Comparison of ENCODE assay signal across 1 cellular context in the genomic region with DNA sequence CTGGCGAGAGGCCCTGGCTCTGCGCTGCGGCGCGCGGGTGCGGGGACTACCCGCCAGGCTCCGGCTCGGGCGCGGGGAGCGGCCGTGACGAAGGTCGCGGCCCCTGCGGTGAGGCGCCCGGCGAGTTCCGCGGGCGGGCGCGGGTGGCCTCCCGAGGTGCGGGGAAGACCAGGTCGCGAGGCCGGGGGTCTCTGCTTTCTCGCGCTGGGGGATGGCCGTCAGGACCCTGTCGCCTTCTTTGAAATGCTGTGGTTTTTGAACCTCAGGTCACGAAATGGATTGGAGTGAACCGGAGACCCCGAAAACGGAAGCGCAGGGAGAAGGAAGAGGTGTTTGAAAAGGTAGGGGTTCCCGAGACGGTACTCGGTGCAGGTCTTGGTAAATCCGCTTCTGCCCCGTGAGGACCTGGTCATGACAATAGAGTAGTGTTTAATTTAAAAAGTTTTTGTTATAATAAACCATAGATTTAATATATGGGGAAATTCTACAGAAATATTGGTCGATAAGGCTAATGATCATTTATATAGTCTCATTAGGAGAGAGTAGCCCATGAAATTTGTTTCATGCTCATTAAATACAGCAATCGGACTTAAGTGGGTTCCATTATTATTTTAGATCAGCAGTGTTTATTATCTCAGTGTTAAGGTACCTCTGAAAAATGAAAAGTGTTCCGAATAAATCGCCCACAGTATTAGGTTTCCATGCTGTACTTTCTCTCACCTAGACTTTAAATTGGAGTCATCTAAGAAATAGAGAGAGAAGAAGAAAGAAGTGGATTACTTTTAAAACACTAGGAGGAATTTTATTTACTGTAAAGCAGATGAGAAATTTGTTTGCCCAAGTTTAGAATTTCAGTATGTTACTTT.
TF ChIP-seq lines count a peak whose summit lies in the region.

No MANE protein-coding gene starts in this region.

TF ChIP-seq in HepG2, 621 proteins besides CTCF, POLR2A, EP300 and RAD21 (continued from another document):
- no peak for TF ChIP-seq PHF5A (CRISPR knock-in tag; IDR thresholded peaks at IDR 0.05; ENCODE audit: low read depth, unreplicated experiment)
- peak; percentile 19 for TF ChIP-seq ASH2L (IDR thresholded peaks at IDR 0.05; ENCODE audit: insufficient read length, low read depth, low read length)
- TF ChIP-seq ZNF563 (CRISPR knock-in tag; IDR thresholded peaks at IDR 0.05) = 0 out of 2 replicates have a peak, but pooled peaks have one; percentile 24
- TF ChIP-seq, protein P1, sequence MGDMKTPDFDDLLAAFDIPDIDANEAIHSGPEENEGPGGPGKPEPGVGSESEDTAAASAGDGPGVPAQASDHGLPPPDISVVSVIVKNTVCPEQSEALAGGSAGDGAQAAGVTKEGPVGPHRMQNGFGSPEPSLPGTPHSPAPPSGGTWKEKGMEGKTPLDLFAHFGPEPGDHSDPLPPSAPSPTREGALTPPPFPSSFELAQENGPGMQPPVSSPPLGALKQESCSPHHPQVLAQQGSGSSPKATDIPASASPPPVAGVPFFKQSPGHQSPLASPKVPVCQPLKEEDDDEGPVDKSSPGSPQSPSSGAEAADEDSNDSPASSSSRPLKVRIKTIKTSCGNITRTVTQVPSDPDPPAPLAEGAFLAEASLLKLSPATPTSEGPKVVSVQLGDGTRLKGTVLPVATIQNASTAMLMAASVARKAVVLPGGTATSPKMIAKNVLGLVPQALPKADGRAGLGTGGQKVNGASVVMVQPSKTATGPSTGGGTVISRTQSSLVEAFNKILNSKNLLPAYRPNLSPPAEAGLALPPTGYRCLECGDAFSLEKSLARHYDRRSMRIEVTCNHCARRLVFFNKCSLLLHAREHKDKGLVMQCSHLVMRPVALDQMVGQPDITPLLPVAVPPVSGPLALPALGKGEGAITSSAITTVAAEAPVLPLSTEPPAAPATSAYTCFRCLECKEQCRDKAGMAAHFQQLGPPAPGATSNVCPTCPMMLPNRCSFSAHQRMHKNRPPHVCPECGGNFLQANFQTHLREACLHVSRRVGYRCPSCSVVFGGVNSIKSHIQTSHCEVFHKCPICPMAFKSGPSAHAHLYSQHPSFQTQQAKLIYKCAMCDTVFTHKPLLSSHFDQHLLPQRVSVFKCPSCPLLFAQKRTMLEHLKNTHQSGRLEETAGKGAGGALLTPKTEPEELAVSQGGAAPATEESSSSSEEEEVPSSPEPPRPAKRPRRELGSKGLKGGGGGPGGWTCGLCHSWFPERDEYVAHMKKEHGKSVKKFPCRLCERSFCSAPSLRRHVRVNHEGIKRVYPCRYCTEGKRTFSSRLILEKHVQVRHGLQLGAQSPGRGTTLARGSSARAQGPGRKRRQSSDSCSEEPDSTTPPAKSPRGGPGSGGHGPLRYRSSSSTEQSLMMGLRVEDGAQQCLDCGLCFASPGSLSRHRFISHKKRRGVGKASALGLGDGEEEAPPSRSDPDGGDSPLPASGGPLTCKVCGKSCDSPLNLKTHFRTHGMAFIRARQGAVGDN (CRISPR knock-in tag; IDR thresholded peaks at IDR 0.05) = peak; percentile 26; the same call in 1 of the 2 replicates
- TF ChIP-seq RBFOX2 (IDR thresholded peaks at IDR 0.05; ENCODE audit: low read depth, low read length) = peak; percentile 60
- no peak for TF ChIP-seq NAIF1 (CRISPR knock-in tag; IDR thresholded peaks at IDR 0.05; ENCODE audit: borderline replicate concordance)
- TF ChIP-seq, protein P2, sequence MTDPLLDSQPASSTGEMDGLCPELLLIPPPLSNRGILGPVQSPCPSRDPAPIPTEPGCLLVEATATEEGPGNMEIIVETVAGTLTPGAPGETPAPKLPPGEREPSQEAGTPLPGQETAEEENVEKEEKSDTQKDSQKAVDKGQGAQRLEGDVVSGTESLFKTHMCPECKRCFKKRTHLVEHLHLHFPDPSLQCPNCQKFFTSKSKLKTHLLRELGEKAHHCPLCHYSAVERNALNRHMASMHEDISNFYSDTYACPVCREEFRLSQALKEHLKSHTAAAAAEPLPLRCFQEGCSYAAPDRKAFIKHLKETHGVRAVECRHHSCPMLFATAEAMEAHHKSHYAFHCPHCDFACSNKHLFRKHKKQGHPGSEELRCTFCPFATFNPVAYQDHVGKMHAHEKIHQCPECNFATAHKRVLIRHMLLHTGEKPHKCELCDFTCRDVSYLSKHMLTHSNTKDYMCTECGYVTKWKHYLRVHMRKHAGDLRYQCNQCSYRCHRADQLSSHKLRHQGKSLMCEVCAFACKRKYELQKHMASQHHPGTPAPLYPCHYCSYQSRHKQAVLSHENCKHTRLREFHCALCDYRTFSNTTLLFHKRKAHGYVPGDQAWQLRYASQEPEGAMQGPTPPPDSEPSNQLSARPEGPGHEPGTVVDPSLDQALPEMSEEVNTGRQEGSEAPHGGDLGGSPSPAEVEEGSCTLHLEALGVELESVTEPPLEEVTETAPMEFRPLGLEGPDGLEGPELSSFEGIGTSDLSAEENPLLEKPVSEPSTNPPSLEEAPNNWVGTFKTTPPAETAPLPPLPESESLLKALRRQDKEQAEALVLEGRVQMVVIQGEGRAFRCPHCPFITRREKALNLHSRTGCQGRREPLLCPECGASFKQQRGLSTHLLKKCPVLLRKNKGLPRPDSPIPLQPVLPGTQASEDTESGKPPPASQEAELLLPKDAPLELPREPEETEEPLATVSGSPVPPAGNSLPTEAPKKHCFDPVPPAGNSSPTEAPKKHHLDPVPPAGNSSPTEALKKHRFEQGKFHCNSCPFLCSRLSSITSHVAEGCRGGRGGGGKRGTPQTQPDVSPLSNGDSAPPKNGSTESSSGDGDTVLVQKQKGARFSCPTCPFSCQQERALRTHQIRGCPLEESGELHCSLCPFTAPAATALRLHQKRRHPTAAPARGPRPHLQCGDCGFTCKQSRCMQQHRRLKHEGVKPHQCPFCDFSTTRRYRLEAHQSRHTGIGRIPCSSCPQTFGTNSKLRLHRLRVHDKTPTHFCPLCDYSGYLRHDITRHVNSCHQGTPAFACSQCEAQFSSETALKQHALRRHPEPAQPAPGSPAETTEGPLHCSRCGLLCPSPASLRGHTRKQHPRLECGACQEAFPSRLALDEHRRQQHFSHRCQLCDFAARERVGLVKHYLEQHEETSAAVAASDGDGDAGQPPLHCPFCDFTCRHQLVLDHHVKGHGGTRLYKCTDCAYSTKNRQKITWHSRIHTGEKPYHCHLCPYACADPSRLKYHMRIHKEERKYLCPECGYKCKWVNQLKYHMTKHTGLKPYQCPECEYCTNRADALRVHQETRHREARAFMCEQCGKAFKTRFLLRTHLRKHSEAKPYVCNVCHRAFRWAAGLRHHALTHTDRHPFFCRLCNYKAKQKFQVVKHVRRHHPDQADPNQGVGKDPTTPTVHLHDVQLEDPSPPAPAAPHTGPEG (CRISPR knock-in tag; IDR thresholded peaks at IDR 0.05) = 0 out of 2 replicates have a peak, but pooled peaks have one; percentile 9
- TF ChIP-seq MIER2 (CRISPR knock-in tag; IDR thresholded peaks at IDR 0.05) = no peak
- TF ChIP-seq ZBTB20 (CRISPR knock-in tag; IDR thresholded peaks at IDR 0.05; ENCODE audit: borderline replicate concordance, low read depth) = no peak
- 0 out of 2 replicates have a peak, but pooled peaks have one; percentile 45 for TF ChIP-seq PRMT3 (CRISPR knock-in tag; IDR thresholded peaks at IDR 0.05; ENCODE audit: borderline replicate concordance, low read depth)
- TF ChIP-seq ATF7 (IDR thresholded peaks at IDR 0.05) = no peak
- TF ChIP-seq ATF7 (CRISPR knock-in tag; IDR thresholded peaks at IDR 0.05) = no peak
- peak; percentile 36; the same call in 1 of the 2 replicates for TF ChIP-seq ZBTB7B (CRISPR knock-in tag; IDR thresholded peaks at IDR 0.05)
- TF ChIP-seq, protein P3, sequence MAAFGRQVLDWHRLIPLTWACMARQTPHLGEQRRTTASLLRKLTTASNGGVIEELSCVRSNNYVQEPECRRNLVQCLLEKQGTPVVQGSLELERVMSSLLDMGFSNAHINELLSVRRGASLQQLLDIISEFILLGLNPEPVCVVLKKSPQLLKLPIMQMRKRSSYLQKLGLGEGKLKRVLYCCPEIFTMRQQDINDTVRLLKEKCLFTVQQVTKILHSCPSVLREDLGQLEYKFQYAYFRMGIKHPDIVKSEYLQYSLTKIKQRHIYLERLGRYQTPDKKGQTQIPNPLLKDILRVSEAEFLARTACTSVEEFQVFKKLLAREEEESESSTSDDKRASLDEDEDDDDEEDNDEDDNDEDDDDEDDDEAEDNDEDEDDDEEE (CRISPR knock-in tag; IDR thresholded peaks at IDR 0.05) = no peak
- peak; percentile 64; the same call in 1 of the 2 replicates for TF ChIP-seq KMT2A (CRISPR knock-in tag; IDR thresholded peaks at IDR 0.05)
- TF ChIP-seq, protein P4, sequence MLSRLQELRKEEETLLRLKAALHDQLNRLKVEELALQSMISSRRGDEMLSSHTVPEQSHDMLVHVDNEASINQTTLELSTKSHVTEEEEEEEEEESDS (CRISPR knock-in tag; IDR thresholded peaks at IDR 0.05; ENCODE audit: borderline replicate concordance) = no peak
